In the genomic region with DNA sequence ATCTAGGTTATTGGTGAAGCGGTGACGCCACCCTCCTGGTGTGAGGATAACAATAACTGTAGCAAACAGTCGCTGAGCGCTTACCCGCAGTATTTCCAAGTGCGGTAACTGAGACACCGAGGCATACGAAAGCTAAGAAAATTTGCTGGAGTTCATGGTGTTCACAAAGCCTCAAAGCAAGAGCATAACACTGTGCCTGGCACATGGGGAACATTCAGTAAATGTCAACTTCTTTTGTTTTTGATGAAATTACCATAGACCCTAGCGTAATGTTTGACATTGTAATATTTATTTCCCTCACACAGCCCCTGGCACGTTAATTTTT, we compare ENCODE assay signal across 8 cellular contexts. TPM values are rescaled to one million over a fixed set of nuclear protein-coding genes. Genes with fewer than 3 reads are reported as not detected.
DNase-seq lines count a peak whose midpoint lies in the region; ATAC-seq and TF ChIP-seq lines count a peak whose summit lies in the region.

No MANE protein-coding gene starts in this region.

- ATAC-seq in T-helper 17 cell (no peak), HG02840 (IDR thresholded peaks at IDR 0.05; ENCODE audit: low FRiP score, unreplicated experiment) (no peak)

- DNase-seq in GM12865 (ENCODE audit: low read depth) (no peak), T-helper 17 cell (no peak), fibroblast of pulmonary artery (ENCODE audit: low read depth) (no peak), cerebellar nuclear complex (lab: John Stamatoyannopoulos, UW) (no peak), A172 (ENCODE audit: low spot score) (no peak), kidney glomerular epithelial cell (lab: John Stamatoyannopoulos, UW) (no peak)

- H3K9me3 ChIP-seq in T-helper 17 cell (ENCODE audit: control insufficient read depth, low read length, poor library complexity, severe bottlenecking), result no peaks in the 10 kb centered on the region

- H3K36me3 Mint-ChIP-seq in T-helper 17 cell (ENCODE audit: low read depth), result peaks cover 3% of the 10 kb centered on the region

- peak overlapping the region; percentile 95 for H3K4me3 Mint-ChIP-seq in T-helper 17 cell

- H3K27me3 Mint-ChIP-seq in T-helper 17 cell, result no peaks in the 10 kb centered on the region

- H3K27ac ChIP-seq in rectal smooth muscle tissue (ENCODE audit: low read depth, low read length), result peak overlapping the region; percentile 91

- H3K4me1 Mint-ChIP-seq in T-helper 17 cell, result peaks cover 29% of the 10 kb centered on the region

- H3K36me3 ChIP-seq in rectal smooth muscle tissue (ENCODE audit: control insufficient read depth, insufficient read depth, low read length), result no peaks in the 10 kb centered on the region

- H3K27me3 ChIP-seq in rectal smooth muscle tissue (ENCODE audit: control insufficient read depth, insufficient read depth, low read length), result no peaks in the 10 kb centered on the region

- no peak for TF ChIP-seq CTCF in GM12865 (IDR thresholded peaks at IDR 0.05; ENCODE audit: insufficient read depth, low read depth, low read length, missing control alignments)
- no peak for TF ChIP-seq CTCF in fibroblast of pulmonary artery (IDR thresholded peaks at IDR 0.05; ENCODE audit: low read length, missing control alignments)

- peak overlapping the region; percentile 96 for H3K27ac Mint-ChIP-seq in T-helper 17 cell

- H3K4me3 ChIP-seq in GM12865 (ENCODE audit: low read depth, low read length), result peak overlapping the region; percentile 79
- H3K4me3 ChIP-seq in fibroblast of pulmonary artery (replicated peaks; ENCODE audit: low read depth, low read length), result peak overlapping the region; percentile 89
- H3K4me3 ChIP-seq in rectal smooth muscle tissue (ENCODE audit: low read length), result peak overlapping the region; percentile 90

- H3K4me1 ChIP-seq in rectal smooth muscle tissue (ENCODE audit: control insufficient read depth, insufficient read depth, low read length), result peaks cover 4% of the 10 kb centered on the region

- peak overlapping the region; percentile 79 for H3K9ac ChIP-seq in rectal smooth muscle tissue (ENCODE audit: low read length)

RNA-seq across cellular contexts. Expression of a gene that starts 0.8 kb away (rescaled TPM):
- 10 to 100 TPM; 34.0 to 36.7 TPM for total RNA-seq in T-helper 17 cell
- total RNA-seq in A172 (2014; rRNA removed; shearing (Covaris generic)), result 46.1 and 56.3 TPM in 2 replicates

RNA-seq across cellular contexts. Expression of a gene that starts 12.1 kb away (rescaled TPM):
- total RNA-seq in T-helper 17 cell, result 100 to 1,000 TPM in 1 of 2 donors, 10 to 100 TPM in 1; 66.3 to 134 TPM
- total RNA-seq in A172 (2014; rRNA removed; shearing (Covaris generic)), result 0.07 and 2.3 TPM in 2 replicates

Comparison
In these comparisons a context has a peak if more than half of its experiments do, and no peak if none do; other contexts are left out.
1. RNA of a gene that starts 12.1 kb away (total RNA-seq): 66.3 to 134 TPM in T-helper 17 cell; 0.07 to 2.3 TPM in A172; every median in the first group is over 10 times any median in the second.
2. Peak in every context shown above with its lines, with median percentiles within 50 percentile points of each other: H3K4me3 ChIP-seq.